In the genomic region with DNA sequence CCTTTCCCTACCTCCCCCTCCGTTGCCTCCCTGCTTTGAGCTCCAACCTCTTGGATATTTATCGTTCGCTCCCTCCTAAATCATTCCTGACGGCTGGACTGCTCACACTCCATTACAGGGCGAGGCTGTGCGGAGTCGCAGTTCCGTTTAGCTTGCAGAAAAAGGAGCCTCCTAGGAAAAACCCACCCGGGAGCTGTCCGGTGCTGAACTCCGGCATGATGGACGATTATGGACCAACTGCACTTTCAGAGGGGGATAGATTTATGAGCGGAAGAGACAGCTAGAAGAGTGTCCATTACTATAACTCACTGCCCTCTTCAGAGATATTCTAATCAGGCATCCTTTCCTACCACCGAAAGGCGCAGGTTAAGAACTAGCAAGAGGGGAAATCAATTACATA, we compare ENCODE assay signal across 12 cellular contexts.
A peak's percentile ranks its signal among the peaks of the same experiment; 100 is the strongest.
DNase-seq lines count a peak whose midpoint lies in the region; ATAC-seq and TF ChIP-seq lines count a peak whose summit lies in the region.
"Had no signal": no experiment of that assay in that cellular context is flagged by ENCODE, and none has a peak within 500 bp of the region (broad histone marks: within the 10 kb centered on the region; RNA-seq: fewer than 3 reads in every experiment).

No MANE protein-coding gene starts in this region.

- H3K79me2 ChIP-seq in DND-41 (ENCODE audit: insufficient read depth, low read length) = no peaks in the 10 kb centered on the region

- H3K4me2 ChIP-seq in DND-41 (ENCODE audit: insufficient read depth, low read length) = no peak overlapping the region

- in situ Hi-C loops in KBM-7 (cut with MboI; ENCODE audit: low pct_unique_long_range_greater_than_20kb, low sequenced_read_pairs) = no loop called here

- H4K20me1 ChIP-seq in DND-41 (ENCODE audit: insufficient read depth, low read length) = peaks cover 36% of the 10 kb centered on the region

- peaks cover 37% of the 10 kb centered on the region for H3K27me3 Mint-ChIP-seq in chondrocyte (ENCODE audit: low read depth)
- peaks cover 7 to 10% of the 10 kb centered on the region in 2 donors for H3K27me3 Mint-ChIP-seq in natural killer cell treated with Interleukin-12 subunit alpha and Interleukin-12 subunit beta and Interleukin-15 and Interleukin-18, amount 100 ng/mL, for 72 hours

- no peaks in the 10 kb centered on the region for H3K36me3 Mint-ChIP-seq in chondrocyte (ENCODE audit: low read depth)
- no peaks in the 10 kb centered on the region for H3K36me3 Mint-ChIP-seq in natural killer cell treated with Interleukin-12 subunit alpha and Interleukin-12 subunit beta and Interleukin-15 and Interleukin-18, amount 100 ng/mL, for 72 hours

- TF ChIP-seq CTCF in DND-41 (IDR thresholded peaks at IDR 0.05; ENCODE audit: borderline replicate concordance, extremely low read depth, low read length, poor library complexity, severe bottlenecking) = no peak
- no peak for TF ChIP-seq CTCF in chondrocyte (IDR thresholded peaks at IDR 0.05)
- TF ChIP-seq CTCF in mucosa of descending colon (IDR thresholded peaks at IDR 0.05) = no peak

- no peak overlapping the region for H3K4me3 Mint-ChIP-seq in chondrocyte (ENCODE audit: unreplicated experiment)
- H3K4me3 Mint-ChIP-seq in natural killer cell treated with Interleukin-12 subunit alpha and Interleukin-12 subunit beta and Interleukin-15 and Interleukin-18, amount 100 ng/mL, for 72 hours = no peak overlapping the region
- H3K4me3 Mint-ChIP-seq: CD4-positive, alpha-beta T cell had no signal

- H3K36me3 ChIP-seq in DND-41 (ENCODE audit: insufficient read depth, low read length) = no peaks in the 10 kb centered on the region
- no peaks in the 10 kb centered on the region for H3K36me3 ChIP-seq in mucosa of descending colon (ENCODE audit: low read depth)

- no peak overlapping the region for H3K27ac Mint-ChIP-seq in chondrocyte (ENCODE audit: unreplicated experiment)
- no peak overlapping the region for H3K27ac Mint-ChIP-seq in natural killer cell treated with Interleukin-12 subunit alpha and Interleukin-12 subunit beta and Interleukin-15 and Interleukin-18, amount 100 ng/mL, for 72 hours
- H3K27ac Mint-ChIP-seq: CD4-positive, alpha-beta T cell had no signal

- no peak for TF ChIP-seq RAD21 in Ishikawa (IDR thresholded peaks at IDR 0.05; ENCODE audit: low read depth)

- H3K9me3 ChIP-seq in DND-41 (ENCODE audit: insufficient read depth, low read length, severe bottlenecking) = no peaks in the 10 kb centered on the region
- H3K9me3 ChIP-seq in mucosa of descending colon = no peaks in the 10 kb centered on the region

- no peaks in the 10 kb centered on the region for H3K9me3 Mint-ChIP-seq in chondrocyte (ENCODE audit: low read depth)
- H3K9me3 Mint-ChIP-seq in natural killer cell treated with Interleukin-12 subunit alpha and Interleukin-12 subunit beta and Interleukin-15 and Interleukin-18, amount 100 ng/mL, for 72 hours = no peaks in the 10 kb centered on the region
- H3K9me3 Mint-ChIP-seq: CD4-positive, alpha-beta T cell had no signal

- no peak overlapping the region for H2AFZ ChIP-seq in DND-41 (ENCODE audit: low read depth, low read length)

- H3K27me3 ChIP-seq in DND-41 (ENCODE audit: insufficient read depth, low read length, poor library complexity) = no peaks in the 10 kb centered on the region

- H3K27ac ChIP-seq in DND-41 (ENCODE audit: low read length) = no peak overlapping the region
- H3K27ac ChIP-seq: skin epidermis had no signal

- DNase-seq in DND-41 (peak; percentile 31), chondrocyte (ENCODE audit: low spot score) (peak; percentile 32), mucosa of descending colon (peak in 2 of 3 donors; percentile 7 to 14), NCI-H526 treated with DMSO at 0.1 percent for 48 hours (lab: John Stamatoyannopoulos, UW) (no peak), KBM-7 (no peak)
- no peak for DNase-seq in natural killer cell treated with Interleukin-12 subunit alpha and Interleukin-12 subunit beta and Interleukin-15 and Interleukin-18, amount 100 ng/mL, for 72 hours (ENCODE audit: low spot score)
- DNase-seq: CD4-positive, alpha-beta T cell; head of caudate nucleus; nucleus accumbens had no signal

- ATAC-seq in DND-41 (ENCODE audit: insufficient read depth, low read depth) (no peak), mucosa of descending colon (no peak), HG02798 (IDR thresholded peaks at IDR 0.05; ENCODE audit: poor library complexity, unreplicated experiment) (no peak)
- ATAC-seq in natural killer cell treated with Interleukin-12 subunit alpha and Interleukin-12 subunit beta and Interleukin-15 and Interleukin-18, amount 100 ng/mL, for 72 hours = no peak

- no peak for TF ChIP-seq EP300 in Ishikawa (IDR thresholded peaks at IDR 0.05; ENCODE audit: borderline replicate concordance)

- H3K4me1 ChIP-seq in DND-41 (ENCODE audit: insufficient read depth, low read length) (no peaks in the 10 kb centered on the region), mucosa of descending colon (ENCODE audit: low read depth) (no peaks in the 10 kb centered on the region)

- no peak overlapping the region for H3K9ac ChIP-seq in DND-41 (ENCODE audit: low read depth, low read length)

- no peaks in the 10 kb centered on the region for H3K4me1 Mint-ChIP-seq in chondrocyte (ENCODE audit: low read depth)
- H3K4me1 Mint-ChIP-seq in natural killer cell treated with Interleukin-12 subunit alpha and Interleukin-12 subunit beta and Interleukin-15 and Interleukin-18, amount 100 ng/mL, for 72 hours (ENCODE audit: low read depth in 2 of 2) = no peaks in the 10 kb centered on the region

- no peak overlapping the region for H3K4me3 ChIP-seq in DND-41 (ENCODE audit: low read depth in 1 of 2, low read length in 2 of 2)
- no peak overlapping the region for H3K4me3 ChIP-seq in mucosa of descending colon
- H3K4me3 ChIP-seq: skin epidermis had no signal

- intact Hi-C loops in mucosa of descending colon (cut with DNase I, micrococcal nuclease) = no loop called here

TF ChIP-seq in Ishikawa, 13 proteins besides CTCF, POLR2A, EP300 and RAD21:
- TF ChIP-seq EGR1 (IDR thresholded peaks at IDR 0.05) = no peak
- TF ChIP-seq REST (IDR thresholded peaks at IDR 0.05; ENCODE audit: low read depth) = peak; percentile 89
- TF ChIP-seq YY1 (IDR thresholded peaks at IDR 0.05; ENCODE audit: low read depth) = 0 out of 2 replicates have a peak, but pooled peaks have one; percentile 22
TF ChIP-seq in Ishikawa: peak in this region for 2.

Comparison
In these comparisons a context has a peak if more than half of its experiments do, and no peak if none do; other contexts are left out.
1. DNase-seq: peak in DND-41 (single experiment), chondrocyte (single experiment) and mucosa of descending colon (2 of 3); none in NCI-H526 treated with DMSO at 0.1 percent for 48 hours (single experiment), natural killer cell treated with Interleukin-12 subunit alpha and Interleukin-12 subunit beta and Interleukin-15 and Interleukin-18, amount 100 ng/mL, for 72 hours (single experiment) and KBM-7 (single experiment).